24 cellular contexts compared by ENCODE assay signal in genomic region chr4:6613676-6614651, GRCh38. TPM values are rescaled to one million over a fixed set of nuclear protein-coding genes. Genes with fewer than 3 reads are reported as not detected.
DNase-seq lines count a peak whose midpoint lies in the region; ATAC-seq, FAIRE-seq and TF ChIP-seq lines count a peak whose summit lies in the region.
"Had no signal": no experiment of that assay in that cellular context is flagged by ENCODE, and none has a peak within 500 bp of the region (broad histone marks: within the 10 kb centered on the region; RNA-seq: fewer than 3 reads in every experiment).

No MANE protein-coding gene starts in this region.

- CTCF ChIA-PET in activated naive CD4-positive, alpha-beta T cell treated with anti-CD3 and anti-CD28 coated beads for 36 hours (lab: Charles Lee): interaction anchor here (0.6 kb wide), 1 partner anchor 1262 kb away, joined by 3 read pairs; no protein-coding TSS in a partner anchor
- CTCF ChIA-PET in CD8-positive, alpha-beta T cell (lab: Charles Lee): no interaction called here

- H3K27ac ChIP-seq in CD8-positive, alpha-beta T cell (ENCODE audit: low read depth, low read length): no peak overlapping the region
- H3K27ac ChIP-seq in kidney (ENCODE audit: low read depth in 2 of 2, low read length in 2 of 2): no peak overlapping the region
- H3K27ac ChIP-seq: C4-2B, SJSA1 had no signal

- no peak for ATAC-seq in CD8-positive, alpha-beta T cell
- ATAC-seq in stimulated activated naive B cell treated with anti-CD40 and anti-IgM and Interleukin-4, amounts not matched to agents 10 μg/mL and 1 μg/mL and 100 μg/mL, for 72 hours (replicated peaks): no peak
- no peak for ATAC-seq in GM19463 (IDR thresholded peaks at IDR 0.05; ENCODE audit: unreplicated experiment)

- H3K27me3 Mint-ChIP-seq in activated naive CD4-positive, alpha-beta T cell treated with anti-CD3 and anti-CD28 coated beads for 36 hours (ENCODE audit: low read depth): no peaks in the 10 kb centered on the region
- H3K27me3 Mint-ChIP-seq in CD8-positive, alpha-beta T cell (ENCODE audit: low read depth): no peaks in the 10 kb centered on the region
- no peaks in the 10 kb centered on the region for H3K27me3 Mint-ChIP-seq in stimulated activated naive B cell treated with anti-CD40 and anti-IgM and Interleukin-4, amounts not matched to agents 10 μg/mL and 1 μg/mL and 100 μg/mL, for 72 hours

- intact Hi-C loops in activated naive CD4-positive, alpha-beta T cell treated with anti-CD3 and anti-CD28 coated beads for 36 hours (cut with micrococcal nuclease): no loop called here
- intact Hi-C loops in CD8-positive, alpha-beta T cell (cut with DNase I, micrococcal nuclease): no loop called here
- intact Hi-C loops in kidney (cut with DNase I): no loop called here

- no peak overlapping the region for H3K9ac ChIP-seq in kidney (ENCODE audit: low read length in 2 of 2)

- peaks cover 25% of the 10 kb centered on the region for H3K36me3 Mint-ChIP-seq in activated naive CD4-positive, alpha-beta T cell treated with anti-CD3 and anti-CD28 coated beads for 36 hours (ENCODE audit: low read depth)
- H3K36me3 Mint-ChIP-seq in CD8-positive, alpha-beta T cell: peaks cover 92% of the 10 kb centered on the region
- peaks cover 55 to 64% of the 10 kb centered on the region in 2 donors for H3K36me3 Mint-ChIP-seq in stimulated activated naive B cell treated with anti-CD40 and anti-IgM and Interleukin-4, amounts not matched to agents 10 μg/mL and 1 μg/mL and 100 μg/mL, for 72 hours

- H3K27ac Mint-ChIP-seq in activated naive CD4-positive, alpha-beta T cell treated with anti-CD3 and anti-CD28 coated beads for 36 hours: peak overlapping the region; percentile 41
- H3K27ac Mint-ChIP-seq in CD8-positive, alpha-beta T cell: peak overlapping the region; percentile 37
- H3K27ac Mint-ChIP-seq in stimulated activated naive B cell treated with anti-CD40 and anti-IgM and Interleukin-4, amounts not matched to agents 10 μg/mL and 1 μg/mL and 100 μg/mL, for 72 hours: peak overlapping the region; percentile 48

- no peak overlapping the region for H3K4me3 Mint-ChIP-seq in activated naive CD4-positive, alpha-beta T cell treated with anti-CD3 and anti-CD28 coated beads for 36 hours
- no peak overlapping the region for H3K4me3 Mint-ChIP-seq in CD8-positive, alpha-beta T cell
- H3K4me3 Mint-ChIP-seq in stimulated activated naive B cell treated with anti-CD40 and anti-IgM and Interleukin-4, amounts not matched to agents 10 μg/mL and 1 μg/mL and 100 μg/mL, for 72 hours: no peak overlapping the region

- H3K4me1 Mint-ChIP-seq in activated naive CD4-positive, alpha-beta T cell treated with anti-CD3 and anti-CD28 coated beads for 36 hours (ENCODE audit: low read depth): no peaks in the 10 kb centered on the region
- H3K4me1 Mint-ChIP-seq in CD8-positive, alpha-beta T cell (ENCODE audit: low read depth): no peaks in the 10 kb centered on the region
- H3K4me1 Mint-ChIP-seq in stimulated activated naive B cell treated with anti-CD40 and anti-IgM and Interleukin-4, amounts not matched to agents 10 μg/mL and 1 μg/mL and 100 μg/mL, for 72 hours: no peaks in the 10 kb centered on the region

- TF ChIP-seq CTCF in CD8-positive, alpha-beta T cell (IDR thresholded peaks at IDR 0.05): no peak
- no peak for TF ChIP-seq CTCF in kidney (IDR thresholded peaks at IDR 0.05; ENCODE audit: borderline replicate concordance, extremely low read depth, insufficient read depth)

- DNase-seq in activated naive CD4-positive, alpha-beta T cell treated with anti-CD3 and anti-CD28 coated beads for 36 hours: no peak
- no peak for DNase-seq in activated naive CD4-positive, alpha-beta T cell (lab: John Stamatoyannopoulos, UW)
- no peak for DNase-seq in CD8-positive, alpha-beta T cell
- DNase-seq in kidney (peak; percentile 68), NCI-H446 treated with DMSO at 0.1 percent for 48 hours (lab: John Stamatoyannopoulos, UW) (no peak)
- no peak for DNase-seq in stimulated activated naive B cell treated with anti-CD40 and anti-IgM and Interleukin-4, amounts not matched to agents 10 μg/mL and 1 μg/mL and 100 μg/mL, for 72 hours
- DNase-seq: AML-193, DMS53, GDM1, Kasumi-1, NCI-H1417, NCI-H1694 treated with DMSO at 0.1 percent for 48 hours, NCI-H2081 treated with DMSO at 0.1 percent for 48 hours, NCI-H2171 treated with DMSO at 0.1 percent for 48 hours, NCI-H446, NCI-H526 treated with DMSO at 0.1 percent for 48 hours, OCI-M1 had no signal

- no peaks in the 10 kb centered on the region for H3K9me3 ChIP-seq in CD8-positive, alpha-beta T cell (ENCODE audit: low read length)
- no peaks in the 10 kb centered on the region for H3K9me3 ChIP-seq in kidney (ENCODE audit: control insufficient read depth in 1 of 2, low read length in 2 of 2)
- H3K9me3 ChIP-seq: SJSA1 had no signal

- no peaks in the 10 kb centered on the region for H3K27me3 ChIP-seq in CD8-positive, alpha-beta T cell (ENCODE audit: insufficient read depth, low read length)
- H3K27me3 ChIP-seq: SJSA1 had no signal

- H3K4me1 ChIP-seq in CD8-positive, alpha-beta T cell (ENCODE audit: insufficient read depth, low read length): no peaks in the 10 kb centered on the region
- no peaks in the 10 kb centered on the region for H3K4me1 ChIP-seq in kidney (ENCODE audit: control insufficient read depth in 1 of 2, insufficient read depth in 1 of 2, low read depth in 1 of 2, low read length in 2 of 2)
- H3K4me1 ChIP-seq: SJSA1 had no signal

- POLR2A ChIA-PET in CD8-positive, alpha-beta T cell (lab: Charles Lee): no interaction called here

- no peak for FAIRE-seq in kidney (lab: Jason Lieb, UNC)
- FAIRE-seq: D721Med, GM18507, GM19239, RCC 7860 had no signal

- H3K4me3 ChIP-seq in CD8-positive, alpha-beta T cell (ENCODE audit: low read depth, low read length): no peak overlapping the region
- H3K4me3 ChIP-seq in kidney (ENCODE audit: low read length in 2 of 2): no peak overlapping the region
- H3K4me3 ChIP-seq: SJSA1 had no signal

- H3K9me3 Mint-ChIP-seq in activated naive CD4-positive, alpha-beta T cell treated with anti-CD3 and anti-CD28 coated beads for 36 hours: no peaks in the 10 kb centered on the region
- no peaks in the 10 kb centered on the region for H3K9me3 Mint-ChIP-seq in CD8-positive, alpha-beta T cell
- peaks cover 0 to 7% of the 10 kb centered on the region in 2 donors for H3K9me3 Mint-ChIP-seq in stimulated activated naive B cell treated with anti-CD40 and anti-IgM and Interleukin-4, amounts not matched to agents 10 μg/mL and 1 μg/mL and 100 μg/mL, for 72 hours

- peaks cover 45% of the 10 kb centered on the region for H3K36me3 ChIP-seq in CD8-positive, alpha-beta T cell (ENCODE audit: insufficient read depth, low read length)
- H3K36me3 ChIP-seq in kidney (ENCODE audit: control insufficient read depth in 1 of 2, insufficient read depth in 2 of 2, low read length in 2 of 2): peaks cover 13 to 19% of the 10 kb centered on the region in 2 donors
- H3K36me3 ChIP-seq: SJSA1 had no signal

RNA-seq across cellular contexts. Expression of gene MRFAP1, which starts 26.5 kb away (rescaled TPM):
- total RNA-seq in activated naive CD4-positive, alpha-beta T cell treated with anti-CD3 and anti-CD28 coated beads for 36 hours: 100 to 1,000 TPM; 150 to 151 TPM
- total RNA-seq in CD8-positive, alpha-beta T cell: 100 to 1,000 TPM; 177 to 183 TPM
- 264 TPM for total RNA-seq in kidney
- 406 TPM for polyA plus RNA-seq in kidney (ENCODE audit: insufficient read depth, low read depth, low replicate concordance)

RNA-seq across cellular contexts. Expression of gene MAN2B2, which starts 39.0 kb away (rescaled TPM):
- total RNA-seq in activated naive CD4-positive, alpha-beta T cell treated with anti-CD3 and anti-CD28 coated beads for 36 hours: 10 to 100 TPM; 12.7 to 12.8 TPM
- total RNA-seq in CD8-positive, alpha-beta T cell: 10 to 100 TPM; 26.4 to 26.7 TPM
- total RNA-seq in kidney: 34.3 TPM
- 19.9 TPM for polyA plus RNA-seq in kidney (ENCODE audit: insufficient read depth, low read depth, low replicate concordance)
